Comparison of ENCODE assay signal across 19 cellular contexts in the genomic region with DNA sequence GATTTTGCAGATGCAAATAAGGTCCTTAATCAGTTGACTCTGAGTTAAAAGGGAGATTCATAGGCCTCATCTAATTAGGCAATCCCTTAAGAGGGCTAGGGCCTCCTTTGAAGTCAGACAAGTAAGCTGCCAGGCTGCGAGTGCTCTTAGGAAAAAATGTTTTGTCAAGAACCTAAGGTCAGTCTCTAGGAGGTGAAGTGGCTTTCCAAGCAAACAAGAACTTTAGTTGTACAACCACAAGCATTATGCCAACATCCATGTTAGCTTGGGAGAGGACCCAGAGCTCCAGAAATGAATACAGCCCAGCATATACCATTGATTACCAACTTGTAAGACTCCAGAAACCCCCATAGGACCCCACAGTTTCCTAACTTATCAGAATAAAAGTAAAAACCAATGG.
DNase-seq lines count a peak whose midpoint lies in the region; ATAC-seq, FAIRE-seq and TF ChIP-seq lines count a peak whose summit lies in the region.
"Had no signal": no experiment of that assay in that cellular context is flagged by ENCODE, and none has a peak within 500 bp of the region (broad histone marks: within the 10 kb centered on the region; RNA-seq: fewer than 3 reads in every experiment).

No MANE protein-coding gene starts in this region.

- H3K27ac ChIP-seq in lung (ENCODE audit: low read depth in 1 of 2, low read length in 1 of 2) (no peak overlapping the region), SJCRH30 (no peak overlapping the region), A673 (ENCODE audit: low read depth, low read length, poor library complexity, severe bottlenecking) (no peak overlapping the region)
- H3K27ac ChIP-seq: C4-2B had no signal

- H3K4me1 Mint-ChIP-seq in Caco-2 (ENCODE audit: low read depth, unreplicated experiment) = no peaks in the 10 kb centered on the region

- H3K4me3 ChIP-seq in HAP-1 = no peak overlapping the region
- no peak overlapping the region for H3K4me3 ChIP-seq in lung
- H3K4me3 ChIP-seq in SJCRH30 = no peak overlapping the region
- H3K4me3 ChIP-seq in A673 (ENCODE audit: low read depth, low read length, poor library complexity, severe bottlenecking) = no peak overlapping the region
- H3K4me3 ChIP-seq in Caco-2 (ENCODE audit: low read depth, low read length) = no peak overlapping the region
- H3K4me3 ChIP-seq: K562 had no signal

- FAIRE-seq in D721Med (lab: Jason Lieb, UNC) = peak; percentile 58
- FAIRE-seq: A204.1, G401.6, GM12891, GM19239, HTR-8/SVneo, K562 had no signal

- no peak for TF ChIP-seq CTCF in D721Med (IDR thresholded peaks at IDR 0.05; ENCODE audit: insufficient read depth, missing control alignments)
- TF ChIP-seq CTCF in lung (IDR thresholded peaks at IDR 0.05; ENCODE audit: control extremely low read depth, extremely low read depth) = no peak
- TF ChIP-seq CTCF in A673 (conservative IDR thresholded peaks at IDR 0.05; ENCODE audit: low read depth, low read length) = no peak
- TF ChIP-seq CTCF in Caco-2 (IDR thresholded peaks at IDR 0.05; ENCODE audit: insufficient read depth in 1 of 2, low read depth in 1 of 2, low read length in 1 of 2, severe bottlenecking in 1 of 2, unreplicated experiment in 1 of 2) = no peak

- POLR2A ChIA-PET in A673 (lab: Charles Lee; ENCODE audit: low non-redundant PET) (no interaction called here), Caco-2 (lab: Charles Lee) (no interaction called here)

- H3K4me1 ChIP-seq in HAP-1 (no peaks in the 10 kb centered on the region; the same call in 1 of the 2 replicates), lung (ENCODE audit: control insufficient read depth in 2 of 2, insufficient read depth in 2 of 2, low read length in 2 of 2) (no peaks in the 10 kb centered on the region), SJCRH30 (no peaks in the 10 kb centered on the region), A673 (ENCODE audit: insufficient read depth, low read length, poor library complexity, severe bottlenecking) (no peaks in the 10 kb centered on the region), Caco-2 (no peaks in the 10 kb centered on the region)

- DNase-seq in D721Med (ENCODE audit: insufficient read length, low spot score) (no peak), HAP-1 (ENCODE audit: low spot score in 2 of 2) (peak; percentile 8 to 15), NCI-H510A treated with DMSO at 0.1 percent for 48 hours (lab: John Stamatoyannopoulos, UW) (peak; percentile 66), lung (ENCODE audit: low spot score) (peak; percentile 29), SJCRH30 (no peak), A673 (ENCODE audit: low spot score) (no peak), NOMO-1 (lab: John Stamatoyannopoulos, UW; ENCODE audit: unreplicated experiment in 2 of 2) (no peak), Caco-2 (no peak)
- DNase-seq: AML-193; CD4-positive, alpha-beta T cell; HCEC 1CT; IMR-90 had no signal

- peak; percentile 27 for ATAC-seq in lung (ENCODE audit: insufficient read depth, low FRiP score)
- ATAC-seq: K562 had no signal

- CTCF ChIA-PET in A673 (lab: Charles Lee) = no interaction called here
- CTCF ChIA-PET in Caco-2 (lab: Charles Lee) = no interaction called here

- BruUV-seq in A673 (replicated peaks; lab: Mats Ljungman, UMichigan) (no TSS peak), Caco-2 (replicated peaks; lab: Mats Ljungman, UMichigan) (no TSS peak)

- H3K36me3 Mint-ChIP-seq in Caco-2 (ENCODE audit: insufficient read depth, unreplicated experiment) = no peaks in the 10 kb centered on the region

- WGBS in lung, 2 donors = 29 to 83% methylated on average over 1 of the region's 1 CpG

- no peaks in the 10 kb centered on the region for H3K27me3 Mint-ChIP-seq in Caco-2 (ENCODE audit: insufficient read depth, unreplicated experiment)
- H3K27me3 Mint-ChIP-seq: CD4-positive, alpha-beta T cell had no signal

- H3K36me3 ChIP-seq in HAP-1 (replicated peaks) (no peaks in the 10 kb centered on the region), lung (ENCODE audit: control insufficient read depth in 2 of 2, insufficient read depth in 2 of 2, low read length in 2 of 2) (no peaks in the 10 kb centered on the region), SJCRH30 (no peaks in the 10 kb centered on the region), A673 (ENCODE audit: insufficient read depth, low read length, poor library complexity, severe bottlenecking) (no peaks in the 10 kb centered on the region), Caco-2 (ENCODE audit: control insufficient read depth, insufficient read depth, low read length) (no peaks in the 10 kb centered on the region)

- H3K9me3 ChIP-seq in HAP-1 (peaks cover 2% of the 10 kb centered on the region; the same call in 1 of the 2 replicates), lung (ENCODE audit: control insufficient read depth in 2 of 2, insufficient read depth in 1 of 2, low read length in 1 of 2) (peaks cover 0 to 4% of the 10 kb centered on the region in 2 donors), SJCRH30 (replicated peaks) (no peaks in the 10 kb centered on the region), A673 (ENCODE audit: low read depth, low read length, poor library complexity, severe bottlenecking) (peaks cover 3% of the 10 kb centered on the region), Caco-2 (no peaks in the 10 kb centered on the region)

- intact Hi-C loops in A673 (cut with micrococcal nuclease; ENCODE audit: unreplicated experiment) = no loop called here
- intact Hi-C loops in Caco-2 (cut with micrococcal nuclease; ENCODE audit: unreplicated experiment) = no loop called here

- no peak overlapping the region for H3K4me3 Mint-ChIP-seq in Caco-2 (ENCODE audit: unreplicated experiment)
- H3K4me3 Mint-ChIP-seq: CD4-positive, alpha-beta T cell had no signal

- H3K27ac Mint-ChIP-seq in Caco-2 (ENCODE audit: unreplicated experiment) = no peak overlapping the region
- H3K27ac Mint-ChIP-seq: CD4-positive, alpha-beta T cell had no signal

- H3K27me3 ChIP-seq in HAP-1 (ENCODE audit: low read depth) (no peaks in the 10 kb centered on the region), lung (ENCODE audit: control insufficient read depth, insufficient read depth) (no peaks in the 10 kb centered on the region), SJCRH30 (no peaks in the 10 kb centered on the region), A673 (replicated peaks; ENCODE audit: insufficient read depth, low read depth, low read length, poor library complexity) (no peaks in the 10 kb centered on the region), Caco-2 (replicated peaks; ENCODE audit: control insufficient read depth, insufficient read depth, low read length) (no peaks in the 10 kb centered on the region)

- in situ Hi-C loops in HAP-1 (cut with MboI; ENCODE audit: low sequenced_read_pairs) = no loop called here

- peaks cover 5% of the 10 kb centered on the region for H3K9me3 Mint-ChIP-seq in Caco-2 (ENCODE audit: unreplicated experiment)

Comparison
In these comparisons a context has a peak if more than half of its experiments do, and no peak if none do; other contexts are left out.
1. DNase-seq: peak in HAP-1 (2 of 2), NCI-H510A treated with DMSO at 0.1 percent for 48 hours (single experiment) and lung (single experiment); none in D721Med (single experiment), SJCRH30 (0 of 2), A673 (single experiment), NOMO-1 (0 of 2) and Caco-2 (0 of 2).